ENCODE assay signal across 18 cellular contexts in the genomic region with DNA sequence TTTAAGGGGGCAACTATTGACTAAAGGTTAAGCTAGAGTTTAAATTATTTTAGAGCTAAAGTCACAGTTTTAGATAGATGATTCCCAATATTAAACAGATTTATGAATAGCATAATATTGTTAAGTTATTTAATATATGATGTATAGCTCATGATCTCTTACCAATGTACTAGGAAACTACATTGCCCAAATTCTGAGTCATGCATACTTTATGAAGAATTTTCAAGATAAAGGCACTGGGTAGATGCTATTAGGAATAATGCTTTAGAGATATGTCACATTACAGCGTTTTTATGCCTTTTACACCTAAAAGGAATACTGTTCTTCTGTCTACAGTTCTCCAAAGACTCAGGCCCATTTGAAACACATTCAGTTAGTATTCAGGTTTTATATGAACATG.
DNase-seq lines count a peak whose midpoint lies in the region; ATAC-seq, FAIRE-seq and TF ChIP-seq lines count a peak whose summit lies in the region.
"Had no signal": no experiment of that assay in that cellular context is flagged by ENCODE, and none has a peak within 500 bp of the region (broad histone marks: within the 10 kb centered on the region; RNA-seq: fewer than 3 reads in every experiment).

No MANE protein-coding gene starts in this region.

- H4K8ac ChIP-seq in IMR-90 (ENCODE audit: low read depth in 2 of 2, low read length in 2 of 2) = no peak overlapping the region

- H3K14ac ChIP-seq in IMR-90 (replicated peaks; ENCODE audit: low read depth, low read length) = no peak overlapping the region

- H3K4me1 ChIP-seq in IMR-90 (ENCODE audit: control insufficient read depth, insufficient read depth, low read length) = no peaks in the 10 kb centered on the region
- no peaks in the 10 kb centered on the region for H3K4me1 ChIP-seq in astrocyte (ENCODE audit: insufficient read depth, low read length)
- H3K4me1 ChIP-seq: BLaER1 treated with 17β-estradiol and CSF1 and Interleukin-3, amounts not matched to agents 10 nM and 100 nM had no signal

- no peak overlapping the region for H2BK20ac ChIP-seq in IMR-90 (ENCODE audit: low read depth, low read length)

- H3K36me3 Mint-ChIP-seq in astrocyte (ENCODE audit: low read depth, unreplicated experiment) = no peaks in the 10 kb centered on the region
- H3K36me3 Mint-ChIP-seq: CD8-positive, alpha-beta T cell had no signal

- dilution Hi-C loops in IMR-90 (cut with HindIII; ENCODE audit: low sequenced_read_pairs, unreplicated experiment) = no loop called here

- TF ChIP-seq CTCF in IMR-90 (conservative IDR thresholded peaks at IDR 0.05; ENCODE audit: low read depth, low read length) (no peak), astrocyte (IDR thresholded peaks at IDR 0.05; ENCODE audit: insufficient read depth, low read depth, low read length) (no peak), fibroblast of pulmonary artery (IDR thresholded peaks at IDR 0.05; ENCODE audit: low read length, missing control alignments) (no peak)

- DNase-seq in EL (peak; percentile 7), IMR-90 (peak; percentile 42), astrocyte (ENCODE audit: low read depth) (peak; percentile 39), fibroblast of pulmonary artery (ENCODE audit: low read depth) (peak; percentile 64), HT-29 (ENCODE audit: low spot score) (no peak), AG08395 (ENCODE audit: low spot score) (no peak), DMS153 treated with DMSO at 0.1 percent for 48 hours (lab: John Stamatoyannopoulos, UW; ENCODE audit: unreplicated experiment) (no peak), GM03348 (ENCODE audit: low spot score) (no peak)
- DNase-seq: 8988T; Calu3; CD8-positive, alpha-beta T cell; DMS53; DND-41; GDM1; H9 had no signal

- H3K4me1 Mint-ChIP-seq in astrocyte (ENCODE audit: low read depth, unreplicated experiment) = peaks cover 5% of the 10 kb centered on the region
- H3K4me1 Mint-ChIP-seq: B cell, H9 had no signal

- ATAC-seq in IMR-90 (ENCODE audit: low read depth) = peak; percentile 53; the same call in 1 of the 2 replicates
- ATAC-seq: CD8-positive, alpha-beta T cell had no signal

- H3K9me3 Mint-ChIP-seq in astrocyte (ENCODE audit: unreplicated experiment) = no peaks in the 10 kb centered on the region
- H3K9me3 Mint-ChIP-seq: H9 had no signal

- no peak overlapping the region for H3K18ac ChIP-seq in IMR-90 (ENCODE audit: low read depth, low read length)

- no peaks in the 10 kb centered on the region for H3K9me3 ChIP-seq in IMR-90 (ENCODE audit: control insufficient read depth, insufficient read depth, low read length)
- H3K9me3 ChIP-seq in astrocyte (ENCODE audit: insufficient read depth, low read depth, low read length) = no peaks in the 10 kb centered on the region
- H3K9me3 ChIP-seq: BLaER1 treated with 17β-estradiol and CSF1 and Interleukin-3, amounts not matched to agents 10 nM and 100 nM had no signal

- H2AFZ ChIP-seq in IMR-90 (replicated peaks; ENCODE audit: low read length, poor library complexity) = no peak overlapping the region
- no peak overlapping the region for H2AFZ ChIP-seq in astrocyte (ENCODE audit: low read depth, low read length)

- in situ Hi-C loops in IMR-90 (cut with MboI; ENCODE audit: low sequenced_read_pairs) = no loop called here

- H2BK5ac ChIP-seq in IMR-90 (ENCODE audit: low read depth, low read length, poor library complexity, severe bottlenecking) = no peak overlapping the region

- H3K4me3 ChIP-seq in IMR-90 (ENCODE audit: insufficient read depth, low read depth, low read length) (no peak overlapping the region), astrocyte (ENCODE audit: insufficient read depth, low read depth, low read length) (no peak overlapping the region), fibroblast of pulmonary artery (replicated peaks; ENCODE audit: low read depth, low read length) (no peak overlapping the region)
- H3K4me3 ChIP-seq: BLaER1 treated with 17β-estradiol and CSF1 and Interleukin-3, amounts not matched to agents 10 nM and 100 nM had no signal

- no peaks in the 10 kb centered on the region for H3K79me1 ChIP-seq in IMR-90 (ENCODE audit: low read depth in 1 of 2, low read length in 2 of 2)

- no peak overlapping the region for H4K91ac ChIP-seq in IMR-90 (ENCODE audit: insufficient read depth, low read depth, low read length)

- intact Hi-C loops in IMR-90 (cut with micrococcal nuclease) = no loop called here

- H3K27me3 Mint-ChIP-seq in astrocyte (ENCODE audit: low read depth, unreplicated experiment) = no peaks in the 10 kb centered on the region
- H3K27me3 Mint-ChIP-seq: B cell had no signal

- no peaks in the 10 kb centered on the region for H3K9me1 ChIP-seq in IMR-90 (ENCODE audit: insufficient read depth, low read length)

- H3K27ac ChIP-seq in IMR-90 (ENCODE audit: insufficient read depth, low read length) (no peak overlapping the region), astrocyte (ENCODE audit: low read depth, low read length) (no peak overlapping the region)
- H3K27ac ChIP-seq: BLaER1 treated with 17β-estradiol and CSF1 and Interleukin-3, amounts not matched to agents 10 nM and 100 nM had no signal

- no peak overlapping the region for H2BK120ac ChIP-seq in IMR-90 (ENCODE audit: low read depth, low read length)

- H4K20me1 ChIP-seq in IMR-90 (ENCODE audit: insufficient read depth, low read length) = no peaks in the 10 kb centered on the region
- H4K20me1 ChIP-seq in astrocyte (ENCODE audit: insufficient read depth, low read length) = no peaks in the 10 kb centered on the region
- H4K20me1 ChIP-seq: BLaER1 treated with 17β-estradiol and CSF1 and Interleukin-3, amounts not matched to agents 10 nM and 100 nM had no signal

- no peak overlapping the region for H4K5ac ChIP-seq in IMR-90 (ENCODE audit: low read depth, low read length)

- no peak overlapping the region for H3K4me3 Mint-ChIP-seq in astrocyte (ENCODE audit: unreplicated experiment)
- H3K4me3 Mint-ChIP-seq: B cell; CD8-positive, alpha-beta T cell; H9 had no signal

- no peak overlapping the region for H3K27ac Mint-ChIP-seq in astrocyte (ENCODE audit: unreplicated experiment)
- H3K27ac Mint-ChIP-seq: B cell; CD8-positive, alpha-beta T cell; H9 had no signal

- no peak for TF ChIP-seq POLR2A in IMR-90 (IDR thresholded peaks at IDR 0.05; ENCODE audit: low read depth, low read length)

- H2AK9ac ChIP-seq in IMR-90 (replicated peaks; ENCODE audit: low read depth, low read length, poor library complexity) = no peak overlapping the region

- no peak overlapping the region for H3K56ac ChIP-seq in IMR-90 (ENCODE audit: extremely low read depth, insufficient read depth, low read length)

- H3K4me2 ChIP-seq in IMR-90 (ENCODE audit: low read depth, low read length) (no peak overlapping the region), astrocyte (ENCODE audit: low read length) (no peak overlapping the region)
- H3K4me2 ChIP-seq: BLaER1 treated with 17β-estradiol and CSF1 and Interleukin-3, amounts not matched to agents 10 nM and 100 nM had no signal

- WGBS in IMR-90 (ENCODE audit: extremely low coverage in 2 of 2, insufficient read length in 1 of 2), 2 experiments = no CpG with 5 or more reads among the region's 1 CpG

- H3K36me3 ChIP-seq in IMR-90 (ENCODE audit: control insufficient read depth, insufficient read depth, low read length) = no peaks in the 10 kb centered on the region
- H3K36me3 ChIP-seq in astrocyte (ENCODE audit: insufficient read depth, low read length) = no peaks in the 10 kb centered on the region
- H3K36me3 ChIP-seq: BLaER1 treated with 17β-estradiol and CSF1 and Interleukin-3, amounts not matched to agents 10 nM and 100 nM had no signal

- no peak for FAIRE-seq in astrocyte (lab: Jason Lieb, UNC)
- FAIRE-seq: H1 had no signal

- CTCF ChIA-PET in IMR-90 (lab: Yijun Ruan, JAX) = interaction anchor here (1.2 kb wide), 1 partner anchor 25 kb away, joined by 3 read pairs; no protein-coding TSS in a partner anchor

- POLR2A ChIA-PET in IMR-90 (lab: Charles Lee; ENCODE audit: unreplicated experiment) = no interaction called here

- no peak overlapping the region for H2BK15ac ChIP-seq in IMR-90 (ENCODE audit: low read depth, low read length)

- no TSS peak for BruUV-seq in IMR-90 (replicated peaks; lab: Mats Ljungman, UMichigan)

- H3K9ac ChIP-seq in IMR-90 (ENCODE audit: low read depth, low read length) (no peak overlapping the region), astrocyte (ENCODE audit: low read length) (no peak overlapping the region)
- H3K9ac ChIP-seq: BLaER1 treated with 17β-estradiol and CSF1 and Interleukin-3, amounts not matched to agents 10 nM and 100 nM had no signal

- H3K27me3 ChIP-seq in IMR-90 (ENCODE audit: control insufficient read depth, insufficient read depth, low read length) (no peaks in the 10 kb centered on the region), astrocyte (ENCODE audit: insufficient read depth, low read length) (no peaks in the 10 kb centered on the region)
- H3K27me3 ChIP-seq: BLaER1 treated with 17β-estradiol and CSF1 and Interleukin-3, amounts not matched to agents 10 nM and 100 nM had no signal

- TF ChIP-seq RAD21 in IMR-90 (IDR thresholded peaks at IDR 0.05; ENCODE audit: low read length) = no peak

- no peak overlapping the region for H3K23ac ChIP-seq in IMR-90 (ENCODE audit: low read depth, low read length)

- H3K79me2 ChIP-seq in astrocyte (ENCODE audit: insufficient read depth, low read length) = no peaks in the 10 kb centered on the region

- no peak overlapping the region for H3K4ac ChIP-seq in IMR-90 (ENCODE audit: low read depth, low read length)

- no peak overlapping the region for H2AK5ac ChIP-seq in IMR-90 (ENCODE audit: low read depth, low read length)

TF ChIP-seq in IMR-90, 13 proteins besides CTCF, POLR2A, EP300 and RAD21:
- TF ChIP-seq MAFK (IDR thresholded peaks at IDR 0.05; ENCODE audit: low read depth, low read length) (no peak), CHD1 (IDR thresholded peaks at IDR 0.05; ENCODE audit: low read depth, low read length) (no peak), RCOR1 (IDR thresholded peaks at IDR 0.05; ENCODE audit: insufficient replicate concordance, low read length) (no peak)
- TF ChIP-seq, protein P1, sequence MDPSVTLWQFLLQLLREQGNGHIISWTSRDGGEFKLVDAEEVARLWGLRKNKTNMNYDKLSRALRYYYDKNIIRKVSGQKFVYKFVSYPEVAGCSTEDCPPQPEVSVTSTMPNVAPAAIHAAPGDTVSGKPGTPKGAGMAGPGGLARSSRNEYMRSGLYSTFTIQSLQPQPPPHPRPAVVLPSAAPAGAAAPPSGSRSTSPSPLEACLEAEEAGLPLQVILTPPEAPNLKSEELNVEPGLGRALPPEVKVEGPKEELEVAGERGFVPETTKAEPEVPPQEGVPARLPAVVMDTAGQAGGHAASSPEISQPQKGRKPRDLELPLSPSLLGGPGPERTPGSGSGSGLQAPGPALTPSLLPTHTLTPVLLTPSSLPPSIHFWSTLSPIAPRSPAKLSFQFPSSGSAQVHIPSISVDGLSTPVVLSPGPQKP (IDR thresholded peaks at IDR 0.05; ENCODE audit: borderline replicate concordance, low read depth, low read length) = no peak

Comparison
In these comparisons a context has a peak if more than half of its experiments do, and no peak if none do; other contexts are left out.
1. DNase-seq: peak in EL (single experiment), IMR-90 (single experiment), astrocyte (single experiment) and fibroblast of pulmonary artery (single experiment); none in HT-29 (single experiment), AG08395 (single experiment), DMS153 treated with DMSO at 0.1 percent for 48 hours (single experiment) and GM03348 (single experiment).